In genomic region chr15:38487383-38487782, GRCh38 we compare ENCODE assay signal across 16 cellular contexts. TPM values are rescaled to one million over a fixed set of nuclear protein-coding genes. Genes with fewer than 3 reads are reported as not detected.
A peak's percentile ranks its signal among the peaks of the same experiment; 100 is the strongest.
DNase-seq lines count a peak whose midpoint lies in the region; ATAC-seq lines count a peak whose summit lies in the region.
"Had no signal": no experiment of that assay in that cellular context is flagged by ENCODE, and none has a peak within 500 bp of the region (broad histone marks: within the 10 kb centered on the region; RNA-seq: fewer than 3 reads in every experiment).

No MANE protein-coding gene starts in this region.

- H3K27ac Mint-ChIP-seq in activated CD4-positive, alpha-beta T cell treated with anti-CD3 and anti-CD28 coated beads, Interleukin-2, amount 10 ng/mL, durations not matched to agents 24 days and 14 days = peak overlapping the region; percentile 91
- peak overlapping the region; percentile 70 to 90 for H3K27ac Mint-ChIP-seq in activated naive CD4-positive, alpha-beta T cell treated with anti-CD3 and anti-CD28 coated beads, Interleukin-2, amount 50 U/mL, for 72 hours
- peak overlapping the region in 4 of 6 donors; percentile 2 to 67 (median 17) for H3K27ac Mint-ChIP-seq in naive B cell
- H3K27ac Mint-ChIP-seq: activated B cell treated with CpG ODN at 0.5 μM for 24 hours, progenitor cell of endocrine pancreas had no signal

- H3K4me3 Mint-ChIP-seq in activated CD4-positive, alpha-beta T cell treated with anti-CD3 and anti-CD28 coated beads, Interleukin-2, amount 10 ng/mL, durations not matched to agents 24 days and 14 days = peak overlapping the region; percentile 66
- no peak overlapping the region for H3K4me3 Mint-ChIP-seq in naive B cell
- H3K4me3 Mint-ChIP-seq: activated B cell treated with CpG ODN at 0.5 μM for 24 hours had no signal

- H3K36me3 Mint-ChIP-seq in activated CD4-positive, alpha-beta T cell treated with anti-CD3 and anti-CD28 coated beads, Interleukin-2, amount 10 ng/mL, durations not matched to agents 24 days and 14 days (ENCODE audit: low read depth) = peaks cover 47% of the 10 kb centered on the region
- H3K36me3 Mint-ChIP-seq in activated naive CD4-positive, alpha-beta T cell treated with anti-CD3 and anti-CD28 coated beads, Interleukin-2, amount 50 U/mL, for 72 hours = peaks cover 0 to 22% of the 10 kb centered on the region in 2 donors
- peaks cover 0 to 7% of the 10 kb centered on the region in 2 donors for H3K36me3 Mint-ChIP-seq in naive B cell

- no peak for ATAC-seq in activated naive CD4-positive, alpha-beta T cell treated with anti-CD3 and anti-CD28 coated beads, Interleukin-2, amount 50 U/mL, for 72 hours
- ATAC-seq in naive B cell (ENCODE audit: low read depth in 2 of 2) (no peak), GM21737 (IDR thresholded peaks at IDR 0.05; ENCODE audit: unreplicated experiment) (no peak), HG02763 (IDR thresholded peaks at IDR 0.05; ENCODE audit: unreplicated experiment) (no peak)
- ATAC-seq: A549, body of pancreas had no signal

- no peaks in the 10 kb centered on the region for H3K27me3 Mint-ChIP-seq in activated CD4-positive, alpha-beta T cell treated with anti-CD3 and anti-CD28 coated beads, Interleukin-2, amount 10 ng/mL, durations not matched to agents 24 days and 14 days
- H3K27me3 Mint-ChIP-seq in naive B cell = no peaks in the 10 kb centered on the region
- H3K27me3 Mint-ChIP-seq: activated B cell treated with CpG ODN at 0.5 μM for 24 hours, progenitor cell of endocrine pancreas had no signal

- intact Hi-C loops in activated CD4-positive, alpha-beta T cell treated with anti-CD3 and anti-CD28 coated beads, Interleukin-2, amount 10 ng/mL, durations not matched to agents 24 days and 14 days (cut with micrococcal nuclease) = loop anchor here (1.0 to 2.0 kb wide), 4 partner anchors 33 to 203 kb away; partner anchors contain the start of gene FAM98B

- no peaks in the 10 kb centered on the region for H3K9me3 Mint-ChIP-seq in activated CD4-positive, alpha-beta T cell treated with anti-CD3 and anti-CD28 coated beads, Interleukin-2, amount 10 ng/mL, durations not matched to agents 24 days and 14 days
- H3K9me3 Mint-ChIP-seq in activated naive CD4-positive, alpha-beta T cell treated with anti-CD3 and anti-CD28 coated beads, Interleukin-2, amount 50 U/mL, for 72 hours = no peaks in the 10 kb centered on the region
- no peaks in the 10 kb centered on the region for H3K9me3 Mint-ChIP-seq in naive B cell
- H3K9me3 Mint-ChIP-seq: activated B cell treated with CpG ODN at 0.5 μM for 24 hours had no signal

- H3K4me1 Mint-ChIP-seq in activated CD4-positive, alpha-beta T cell treated with anti-CD3 and anti-CD28 coated beads, Interleukin-2, amount 10 ng/mL, durations not matched to agents 24 days and 14 days = peaks cover 27% of the 10 kb centered on the region
- H3K4me1 Mint-ChIP-seq in naive B cell = no peaks in the 10 kb centered on the region

- DNase-seq in activated CD4-positive, alpha-beta T cell treated with anti-CD3 and anti-CD28 coated beads, Interleukin-2, amount 10 ng/mL, durations not matched to agents 24 days and 14 days = peak; percentile 28
- no peak for DNase-seq in activated CD4-positive, alpha-beta T cell treated with anti-CD3 and anti-CD28 coated beads for 1 hour
- DNase-seq in EH (ENCODE audit: low read depth) (peak; percentile 62), naive B cell (no peak), NCI-H2107 treated with DMSO at 0.1 percent for 48 hours (lab: John Stamatoyannopoulos, UW; ENCODE audit: unreplicated experiment) (no peak)
- no peak for DNase-seq in activated naive CD4-positive, alpha-beta T cell treated with anti-CD3 and anti-CD28 coated beads, Interleukin-2, amount 50 U/mL, for 72 hours (ENCODE audit: low spot score in 2 of 2)
- DNase-seq: activated B cell treated with CpG ODN at 0.5 μM for 24 hours, activated gamma-delta T cell treated with Interleukin-2 at 50 U/mL for 16 hours, body of pancreas, hippocampal formation, NCI-H2171 treated with DMSO at 0.1 percent for 48 hours, NCI-H526 treated with DMSO at 0.1 percent for 48 hours had no signal

RNA-seq across cellular contexts. Expression of gene FAM98B, which starts 33.5 kb away (rescaled TPM):
- 64.0 and 71.6 TPM in 2 replicates for total RNA-seq in activated CD4-positive, alpha-beta T cell treated with anti-CD3 and anti-CD28 coated beads, Interleukin-2, amount 10 ng/mL, durations not matched to agents 24 days and 14 days
- total RNA-seq in activated naive CD4-positive, alpha-beta T cell treated with anti-CD3 and anti-CD28 coated beads, Interleukin-2, amount 50 U/mL, for 72 hours = 10 to 100 TPM; 23.8 to 40.3 TPM
- polyA plus RNA-seq in naive B cell (ENCODE audit: low read depth in 6 of 6) = 10 to 100 TPM in 1 of 6 donors, 1 to 10 TPM in 5; 3.0 to 13.4 (median 4.2) TPM

Comparison
In these comparisons a context has a peak if more than half of its experiments do, and no peak if none do; other contexts are left out.
1. DNase-seq: peak in activated CD4-positive, alpha-beta T cell treated with anti-CD3 and anti-CD28 coated beads, Interleukin-2, amount 10 ng/mL, durations not matched to agents 24 days and 14 days (single experiment) and EH (single experiment); none in activated CD4-positive, alpha-beta T cell treated with anti-CD3 and anti-CD28 coated beads for 1 hour (single experiment), activated naive CD4-positive, alpha-beta T cell treated with anti-CD3 and anti-CD28 coated beads, Interleukin-2, amount 50 U/mL, for 72 hours (0 of 2), naive B cell (single experiment) and NCI-H2107 treated with DMSO at 0.1 percent for 48 hours (single experiment).
2. H3K27ac Mint-ChIP-seq: peak in every context shown above with its lines; median percentile 91 in activated CD4-positive, alpha-beta T cell treated with anti-CD3 and anti-CD28 coated beads, Interleukin-2, amount 10 ng/mL, durations not matched to agents 24 days and 14 days; 80 in activated naive CD4-positive, alpha-beta T cell treated with anti-CD3 and anti-CD28 coated beads, Interleukin-2, amount 50 U/mL, for 72 hours; 17 in naive B cell.